Comparison of ENCODE assay signal across 8 cellular contexts in genomic region chr5:124980174-124980941, GRCh38.
DNase-seq lines count a peak whose midpoint lies in the region; ATAC-seq and TF ChIP-seq lines count a peak whose summit lies in the region.

No MANE protein-coding gene starts in this region.

- H3K27ac Mint-ChIP-seq in brain, result peak overlapping the region; percentile 64 to 92 (median 84)
- no peak overlapping the region for H3K27ac Mint-ChIP-seq in activated T-cell treated with anti-CD3 and anti-CD28 coated beads, Interleukin-2, amount 50 U/mL, for 24 hours

- peak overlapping the region in 4 of 5 experiments; percentile 31 to 68 (median 64) for H3K4me3 Mint-ChIP-seq in brain
- no peak overlapping the region for H3K4me3 Mint-ChIP-seq in activated T-cell treated with anti-CD3 and anti-CD28 coated beads, Interleukin-2, amount 50 U/mL, for 4 hours
- no peak overlapping the region for H3K4me3 Mint-ChIP-seq in activated T-cell treated with anti-CD3 and anti-CD28 coated beads, Interleukin-2, amount 50 U/mL, for 24 hours

- H3K9me3 Mint-ChIP-seq in brain, result peaks cover 7 to 33% (median 23%) of the 10 kb centered on the region in 5 experiments
- H3K9me3 Mint-ChIP-seq in activated T-cell treated with anti-CD3 and anti-CD28 coated beads, Interleukin-2, amount 50 U/mL, for 4 hours, result peaks cover 12% of the 10 kb centered on the region
- peaks cover 5% of the 10 kb centered on the region for H3K9me3 Mint-ChIP-seq in activated T-cell treated with anti-CD3 and anti-CD28 coated beads, Interleukin-2, amount 50 U/mL, for 24 hours

- H3K36me3 Mint-ChIP-seq in brain, result peaks cover 11% of the 10 kb centered on the region
- H3K36me3 Mint-ChIP-seq in activated T-cell treated with anti-CD3 and anti-CD28 coated beads, Interleukin-2, amount 50 U/mL, for 4 hours (ENCODE audit: insufficient read depth), result no peaks in the 10 kb centered on the region
- H3K36me3 Mint-ChIP-seq in activated T-cell treated with anti-CD3 and anti-CD28 coated beads, Interleukin-2, amount 50 U/mL, for 24 hours (ENCODE audit: low read depth), result no peaks in the 10 kb centered on the region

- H3K27me3 Mint-ChIP-seq in brain, result peaks cover 6% of the 10 kb centered on the region
- no peaks in the 10 kb centered on the region for H3K27me3 Mint-ChIP-seq in activated T-cell treated with anti-CD3 and anti-CD28 coated beads, Interleukin-2, amount 50 U/mL, for 4 hours (ENCODE audit: low read depth)
- H3K27me3 Mint-ChIP-seq in activated T-cell treated with anti-CD3 and anti-CD28 coated beads, Interleukin-2, amount 50 U/mL, for 24 hours, result no peaks in the 10 kb centered on the region

- H3K4me1 ChIP-seq in BLaER1, result peaks cover 65% of the 10 kb centered on the region

- H3K4me2 ChIP-seq in BLaER1, result peak overlapping the region; percentile 85

- H3K4me3 ChIP-seq in BLaER1, result peak overlapping the region; percentile 32; the same call in 1 of the 2 replicates

- DNase-seq in activated T-cell treated with anti-CD3 and anti-CD28 coated beads, Interleukin-2, amount 50 U/mL, for 4 hours, result no peak
- DNase-seq in DMS79 treated with DMSO at 0.1 percent for 48 hours (lab: John Stamatoyannopoulos, UW) (no peak), erythroblast (lab: John Stamatoyannopoulos, UW) (no peak)
- DNase-seq in activated T-cell treated with anti-CD3 and anti-CD28 coated beads, Interleukin-2, amount 50 U/mL, for 24 hours, result no peak

- no peak for TF ChIP-seq CTCF in brain (conservative IDR thresholded peaks at IDR 0.05)

- peak overlapping the region; percentile 66 for H3K9ac ChIP-seq in BLaER1

- H3K9me3 ChIP-seq in BLaER1, result peaks cover 32% of the 10 kb centered on the region

- H4K20me1 ChIP-seq in BLaER1, result no peaks in the 10 kb centered on the region

- peak overlapping the region; percentile 85 for H3K27ac ChIP-seq in BLaER1

- H3K4me1 Mint-ChIP-seq in brain, result peaks cover 43% of the 10 kb centered on the region
- H3K4me1 Mint-ChIP-seq in activated T-cell treated with anti-CD3 and anti-CD28 coated beads, Interleukin-2, amount 50 U/mL, for 4 hours (ENCODE audit: low read depth), result no peaks in the 10 kb centered on the region
- no peaks in the 10 kb centered on the region for H3K4me1 Mint-ChIP-seq in activated T-cell treated with anti-CD3 and anti-CD28 coated beads, Interleukin-2, amount 50 U/mL, for 24 hours (ENCODE audit: low read depth)

- peak; percentile 88 for ATAC-seq in GM19467 (IDR thresholded peaks at IDR 0.05; ENCODE audit: unreplicated experiment)
- peak; percentile 88 for ATAC-seq in HG03442 (IDR thresholded peaks at IDR 0.05; ENCODE audit: unreplicated experiment)
- ATAC-seq in activated T-cell treated with anti-CD3 and anti-CD28 coated beads, Interleukin-2, amount 50 U/mL, for 4 hours, result no peak

- H3K27me3 ChIP-seq in BLaER1, result no peaks in the 10 kb centered on the region

- H3K36me3 ChIP-seq in BLaER1, result no peaks in the 10 kb centered on the region

- no peak for TF ChIP-seq POLR2A in erythroblast (IDR thresholded peaks at IDR 0.05; ENCODE audit: low read length)

Comparison
In these comparisons a context has a peak if more than half of its experiments do, and no peak if none do; other contexts are left out.
1. ATAC-seq: peak in GM19467 (single experiment) and HG03442 (single experiment); none in activated T-cell treated with anti-CD3 and anti-CD28 coated beads, Interleukin-2, amount 50 U/mL, for 4 hours (0 of 2).
2. H3K4me3 Mint-ChIP-seq: peak in brain (4 of 5); none in activated T-cell treated with anti-CD3 and anti-CD28 coated beads, Interleukin-2, amount 50 U/mL, for 4 hours (single experiment) and activated T-cell treated with anti-CD3 and anti-CD28 coated beads, Interleukin-2, amount 50 U/mL, for 24 hours (single experiment).